ENCODE assay signal across 1 cellular context in the genomic region with DNA sequence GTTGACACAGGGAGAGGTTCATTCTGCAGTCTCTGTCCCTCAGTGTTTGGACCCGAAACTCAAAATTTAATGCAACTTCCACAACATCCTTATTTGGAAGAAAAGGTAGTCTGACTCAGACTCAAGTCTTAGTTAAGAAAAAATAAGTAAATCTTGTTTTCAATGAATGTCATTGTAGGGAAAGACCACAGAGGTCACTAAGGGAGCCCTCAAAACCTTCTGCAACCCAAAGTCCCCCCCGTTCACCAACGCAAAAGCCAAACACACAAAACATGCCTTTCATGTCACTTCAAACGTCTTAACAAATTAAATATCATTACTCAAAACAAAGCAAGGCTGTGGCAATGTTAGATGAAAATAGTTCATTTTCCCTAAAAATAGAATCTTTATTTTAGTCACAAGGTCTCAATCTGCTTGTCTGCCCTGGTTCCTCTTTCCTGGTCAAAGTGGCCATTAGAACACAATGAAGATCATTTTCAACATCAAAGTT.
TF ChIP-seq lines count a peak whose summit lies in the region.

No MANE protein-coding gene starts in this region.

TF ChIP-seq in GM12878, 131 proteins besides CTCF, POLR2A, EP300 and RAD21 (continued from another document):
- TF ChIP-seq, protein P1, sequence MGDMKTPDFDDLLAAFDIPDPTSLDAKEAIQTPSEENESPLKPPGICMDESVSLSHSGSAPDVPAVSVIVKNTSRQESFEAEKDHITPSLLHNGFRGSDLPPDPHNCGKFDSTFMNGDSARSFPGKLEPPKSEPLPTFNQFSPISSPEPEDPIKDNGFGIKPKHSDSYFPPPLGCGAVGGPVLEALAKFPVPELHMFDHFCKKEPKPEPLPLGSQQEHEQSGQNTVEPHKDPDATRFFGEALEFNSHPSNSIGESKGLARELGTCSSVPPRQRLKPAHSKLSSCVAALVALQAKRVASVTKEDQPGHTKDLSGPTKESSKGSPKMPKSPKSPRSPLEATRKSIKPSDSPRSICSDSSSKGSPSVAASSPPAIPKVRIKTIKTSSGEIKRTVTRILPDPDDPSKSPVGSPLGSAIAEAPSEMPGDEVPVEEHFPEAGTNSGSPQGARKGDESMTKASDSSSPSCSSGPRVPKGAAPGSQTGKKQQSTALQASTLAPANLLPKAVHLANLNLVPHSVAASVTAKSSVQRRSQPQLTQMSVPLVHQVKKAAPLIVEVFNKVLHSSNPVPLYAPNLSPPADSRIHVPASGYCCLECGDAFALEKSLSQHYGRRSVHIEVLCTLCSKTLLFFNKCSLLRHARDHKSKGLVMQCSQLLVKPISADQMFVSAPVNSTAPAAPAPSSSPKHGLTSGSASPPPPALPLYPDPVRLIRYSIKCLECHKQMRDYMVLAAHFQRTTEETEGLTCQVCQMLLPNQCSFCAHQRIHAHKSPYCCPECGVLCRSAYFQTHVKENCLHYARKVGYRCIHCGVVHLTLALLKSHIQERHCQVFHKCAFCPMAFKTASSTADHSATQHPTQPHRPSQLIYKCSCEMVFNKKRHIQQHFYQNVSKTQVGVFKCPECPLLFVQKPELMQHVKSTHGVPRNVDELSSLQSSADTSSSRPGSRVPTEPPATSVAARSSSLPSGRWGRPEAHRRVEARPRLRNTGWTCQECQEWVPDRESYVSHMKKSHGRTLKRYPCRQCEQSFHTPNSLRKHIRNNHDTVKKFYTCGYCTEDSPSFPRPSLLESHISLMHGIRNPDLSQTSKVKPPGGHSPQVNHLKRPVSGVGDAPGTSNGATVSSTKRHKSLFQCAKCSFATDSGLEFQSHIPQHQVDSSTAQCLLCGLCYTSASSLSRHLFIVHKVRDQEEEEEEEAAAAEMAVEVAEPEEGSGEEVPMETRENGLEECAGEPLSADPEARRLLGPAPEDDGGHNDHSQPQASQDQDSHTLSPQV (IDR thresholded peaks at IDR 0.05) = 0 out of 2 replicates have a peak, but pooled peaks have one; percentile 15
- TF ChIP-seq RCOR1 (conservative IDR thresholded peaks at IDR 0.05; ENCODE audit: low read depth, low read length) (peak; percentile 78; the same call in 1 of the 2 replicates), GABPA (IDR thresholded peaks at IDR 0.05; ENCODE audit: low read depth) (0 out of 2 replicates have a peak, but pooled peaks have one; percentile 36), SRF (IDR thresholded peaks at IDR 0.05; ENCODE audit: low read depth in 2 of 2, low read length in 2 of 2) (peak in 1 of 2 experiments; percentile 79; a peak in 2 of 4 replicates), CHD4 (IDR thresholded peaks at IDR 0.05) (no peak), PAX5 (IDR thresholded peaks at IDR 0.05; ENCODE audit: borderline replicate concordance, low read depth, low read length) (peak; percentile 88), FOS (IDR thresholded peaks at IDR 0.05; ENCODE audit: borderline replicate concordance, extremely low read depth, insufficient read length) (no peak), YBX1 (IDR thresholded peaks at IDR 0.05) (no peak), ZNF217 (IDR thresholded peaks at IDR 0.05) (peak; percentile 88), MEF2A (IDR thresholded peaks at IDR 0.05; ENCODE audit: insufficient read depth, low read depth, low read length) (peak; percentile 100), LARP7 (IDR thresholded peaks at IDR 0.05) (no peak)
- TF ChIP-seq, protein P2, sequence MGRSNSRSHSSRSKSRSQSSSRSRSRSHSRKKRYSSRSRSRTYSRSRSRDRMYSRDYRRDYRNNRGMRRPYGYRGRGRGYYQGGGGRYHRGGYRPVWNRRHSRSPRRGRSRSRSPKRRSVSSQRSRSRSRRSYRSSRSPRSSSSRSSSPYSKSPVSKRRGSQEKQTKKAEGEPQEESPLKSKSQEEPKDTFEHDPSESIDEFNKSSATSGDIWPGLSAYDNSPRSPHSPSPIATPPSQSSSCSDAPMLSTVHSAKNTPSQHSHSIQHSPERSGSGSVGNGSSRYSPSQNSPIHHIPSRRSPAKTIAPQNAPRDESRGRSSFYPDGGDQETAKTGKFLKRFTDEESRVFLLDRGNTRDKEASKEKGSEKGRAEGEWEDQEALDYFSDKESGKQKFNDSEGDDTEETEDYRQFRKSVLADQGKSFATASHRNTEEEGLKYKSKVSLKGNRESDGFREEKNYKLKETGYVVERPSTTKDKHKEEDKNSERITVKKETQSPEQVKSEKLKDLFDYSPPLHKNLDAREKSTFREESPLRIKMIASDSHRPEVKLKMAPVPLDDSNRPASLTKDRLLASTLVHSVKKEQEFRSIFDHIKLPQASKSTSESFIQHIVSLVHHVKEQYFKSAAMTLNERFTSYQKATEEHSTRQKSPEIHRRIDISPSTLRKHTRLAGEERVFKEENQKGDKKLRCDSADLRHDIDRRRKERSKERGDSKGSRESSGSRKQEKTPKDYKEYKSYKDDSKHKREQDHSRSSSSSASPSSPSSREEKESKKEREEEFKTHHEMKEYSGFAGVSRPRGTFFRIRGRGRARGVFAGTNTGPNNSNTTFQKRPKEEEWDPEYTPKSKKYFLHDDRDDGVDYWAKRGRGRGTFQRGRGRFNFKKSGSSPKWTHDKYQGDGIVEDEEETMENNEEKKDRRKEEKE (IDR thresholded peaks at IDR 0.05) = no peak
- TF ChIP-seq, protein P3, sequence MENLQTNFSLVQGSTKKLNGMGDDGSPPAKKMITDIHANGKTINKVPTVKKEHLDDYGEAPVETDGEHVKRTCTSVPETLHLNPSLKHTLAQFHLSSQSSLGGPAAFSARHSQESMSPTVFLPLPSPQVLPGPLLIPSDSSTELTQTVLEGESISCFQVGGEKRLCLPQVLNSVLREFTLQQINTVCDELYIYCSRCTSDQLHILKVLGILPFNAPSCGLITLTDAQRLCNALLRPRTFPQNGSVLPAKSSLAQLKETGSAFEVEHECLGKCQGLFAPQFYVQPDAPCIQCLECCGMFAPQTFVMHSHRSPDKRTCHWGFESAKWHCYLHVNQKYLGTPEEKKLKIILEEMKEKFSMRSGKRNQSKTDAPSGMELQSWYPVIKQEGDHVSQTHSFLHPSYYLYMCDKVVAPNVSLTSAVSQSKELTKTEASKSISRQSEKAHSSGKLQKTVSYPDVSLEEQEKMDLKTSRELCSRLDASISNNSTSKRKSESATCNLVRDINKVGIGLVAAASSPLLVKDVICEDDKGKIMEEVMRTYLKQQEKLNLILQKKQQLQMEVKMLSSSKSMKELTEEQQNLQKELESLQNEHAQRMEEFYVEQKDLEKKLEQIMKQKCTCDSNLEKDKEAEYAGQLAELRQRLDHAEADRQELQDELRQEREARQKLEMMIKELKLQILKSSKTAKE (IDR thresholded peaks at IDR 0.05; ENCODE audit: low read depth, poor library complexity, severe bottlenecking) = peak; percentile 99
- TF ChIP-seq, protein P4, sequence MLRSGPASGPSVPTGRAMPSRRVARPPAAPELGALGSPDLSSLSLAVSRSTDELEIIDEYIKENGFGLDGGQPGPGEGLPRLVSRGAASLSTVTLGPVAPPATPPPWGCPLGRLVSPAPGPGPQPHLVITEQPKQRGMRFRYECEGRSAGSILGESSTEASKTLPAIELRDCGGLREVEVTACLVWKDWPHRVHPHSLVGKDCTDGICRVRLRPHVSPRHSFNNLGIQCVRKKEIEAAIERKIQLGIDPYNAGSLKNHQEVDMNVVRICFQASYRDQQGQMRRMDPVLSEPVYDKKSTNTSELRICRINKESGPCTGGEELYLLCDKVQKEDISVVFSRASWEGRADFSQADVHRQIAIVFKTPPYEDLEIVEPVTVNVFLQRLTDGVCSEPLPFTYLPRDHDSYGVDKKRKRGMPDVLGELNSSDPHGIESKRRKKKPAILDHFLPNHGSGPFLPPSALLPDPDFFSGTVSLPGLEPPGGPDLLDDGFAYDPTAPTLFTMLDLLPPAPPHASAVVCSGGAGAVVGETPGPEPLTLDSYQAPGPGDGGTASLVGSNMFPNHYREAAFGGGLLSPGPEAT (IDR thresholded peaks at IDR 0.05; ENCODE audit: low read depth) = peak; percentile 93
